Comparison of ENCODE assay signal across 12 cellular contexts in the genomic region with DNA sequence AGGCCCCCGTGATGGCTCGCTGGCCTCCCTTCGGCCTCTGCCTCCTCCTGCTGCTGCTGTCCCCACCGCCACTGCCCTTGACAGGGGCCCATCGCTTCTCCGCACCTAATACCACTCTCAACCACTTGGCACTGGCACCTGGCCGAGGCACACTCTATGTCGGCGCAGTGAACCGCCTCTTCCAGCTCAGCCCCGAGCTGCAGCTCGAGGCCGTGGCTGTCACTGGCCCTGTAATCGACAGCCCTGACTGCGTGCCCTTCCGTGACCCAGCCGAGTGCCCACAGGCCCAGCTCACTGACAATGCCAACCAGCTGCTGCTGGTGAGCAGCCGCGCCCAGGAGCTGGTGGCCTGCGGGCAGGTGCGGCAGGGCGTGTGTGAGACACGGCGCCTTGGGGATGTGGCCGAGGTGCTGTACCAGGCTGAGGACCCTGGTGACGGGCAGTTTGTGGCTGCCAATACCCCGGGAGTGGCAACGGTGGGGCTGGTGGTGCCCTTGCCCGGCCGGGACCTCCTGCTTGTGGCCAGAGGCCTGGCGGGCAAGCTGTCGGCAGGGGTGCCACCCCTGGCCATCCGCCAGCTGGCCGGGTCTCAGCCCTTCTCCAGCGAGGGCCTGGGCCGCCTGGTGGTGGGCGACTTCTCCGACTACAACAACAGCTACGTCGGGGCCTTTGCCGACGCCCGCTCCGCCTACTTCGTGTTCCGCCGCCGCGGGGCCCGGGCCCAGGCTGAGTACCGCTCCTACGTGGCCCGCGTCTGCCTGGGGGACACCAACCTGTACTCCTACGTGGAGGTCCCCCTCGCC. TPM values are rescaled to one million over a fixed set of nuclear protein-coding genes. Genes with fewer than 3 reads are reported as not detected.
DNase-seq lines count a peak whose midpoint lies in the region; ATAC-seq and TF ChIP-seq lines count a peak whose summit lies in the region.
"Had no signal": no experiment of that assay in that cellular context is flagged by ENCODE, and none has a peak within 500 bp of the region (broad histone marks: within the 10 kb centered on the region; RNA-seq: fewer than 3 reads in every experiment).

No MANE protein-coding gene starts in this region.

- H3K36me3 ChIP-seq in muscle layer of colon (ENCODE audit: insufficient read depth, low read length) (peaks cover 16% of the 10 kb centered on the region), A673 (ENCODE audit: insufficient read depth, low read length, poor library complexity, severe bottlenecking) (no peaks in the 10 kb centered on the region)
- H3K36me3 ChIP-seq: upper lobe of left lung had no signal

- no peak overlapping the region for H3K9ac ChIP-seq in muscle layer of colon (ENCODE audit: low read length)

- H3K4me3 ChIP-seq in muscle layer of colon (ENCODE audit: low read depth in 1 of 2, low read length in 2 of 2) (peak overlapping the region in 1 of 2 donors; percentile 56), A673 (ENCODE audit: low read depth, low read length, poor library complexity, severe bottlenecking) (no peak overlapping the region)

- no TSS peak for BruUV-seq in A673 (replicated peaks; lab: Mats Ljungman, UMichigan)

- H3K27ac ChIP-seq in angular gyrus (ENCODE audit: low read depth, low read length) (peak overlapping the region; percentile 92), muscle layer of colon (ENCODE audit: low read depth, low read length) (peak overlapping the region; percentile 35), A673 (ENCODE audit: low read depth, low read length, poor library complexity, severe bottlenecking) (no peak overlapping the region)
- H3K27ac ChIP-seq: foreskin keratinocyte had no signal

- H3K4me1 ChIP-seq in muscle layer of colon (ENCODE audit: insufficient read depth, low read length), result no peaks in the 10 kb centered on the region
- no peaks in the 10 kb centered on the region for H3K4me1 ChIP-seq in A673 (ENCODE audit: insufficient read depth, low read length, poor library complexity, severe bottlenecking)
- H3K4me1 ChIP-seq: foreskin keratinocyte had no signal

- intact Hi-C loops in A673 (cut with micrococcal nuclease; ENCODE audit: unreplicated experiment), result no loop called here

- POLR2A ChIA-PET in A673 (lab: Charles Lee; ENCODE audit: low non-redundant PET), result no interaction called here

- H3K9me3 ChIP-seq in muscle layer of colon (ENCODE audit: low read length), result no peaks in the 10 kb centered on the region
- no peaks in the 10 kb centered on the region for H3K9me3 ChIP-seq in A673 (ENCODE audit: low read depth, low read length, poor library complexity, severe bottlenecking)
- H3K9me3 ChIP-seq: upper lobe of left lung had no signal

- CTCF ChIA-PET in A673 (lab: Charles Lee), result no interaction called here

- TF ChIP-seq CTCF in A673 (conservative IDR thresholded peaks at IDR 0.05; ENCODE audit: low read depth, low read length), result no peak

- in situ Hi-C loops in G401 (cut with HindIII; ENCODE audit: low sequenced_read_pairs), result no loop called here

- DNase-seq in 8988T (peak; percentile 14), G401 (ENCODE audit: low spot score) (peak; percentile 33), A673 (ENCODE audit: low spot score) (no peak), cerebellar nuclear complex (lab: John Stamatoyannopoulos, UW) (no peak), NCI-H1694 treated with DMSO at 0.1 percent for 48 hours (lab: John Stamatoyannopoulos, UW) (no peak)
- DNase-seq: Karpas-422 had no signal

- ATAC-seq in GM18861 (IDR thresholded peaks at IDR 0.05; ENCODE audit: unreplicated experiment), result no peak

- H3K27me3 ChIP-seq in muscle layer of colon (ENCODE audit: control insufficient read depth in 1 of 2, insufficient read depth in 2 of 2, low read length in 2 of 2) (peaks cover 0 to 17% of the 10 kb centered on the region in 2 donors), A673 (replicated peaks; ENCODE audit: insufficient read depth, low read depth, low read length, poor library complexity) (no peaks in the 10 kb centered on the region)
- H3K27me3 ChIP-seq: foreskin keratinocyte, upper lobe of left lung had no signal

RNA-seq across cellular contexts. Expression of a gene that starts 3.0 kb away (rescaled TPM):
- 1.5 TPM in 1 of 2 replicates, not detected in the other for total RNA-seq in G401 (2014; rRNA removed; shearing (Covaris generic))
- 0.59 TPM in 1 of 2 replicates, not detected in the other for total RNA-seq in A673 (2021)

RNA-seq across cellular contexts. Expression of a gene that starts 13.8 kb away (rescaled TPM):
- total RNA-seq in G401 (2014; rRNA removed; shearing (Covaris generic)), result 0.06 TPM in 1 of 2 replicates, not detected in the other
- not detected in 2 replicates for total RNA-seq in A673 (2021)
- total RNA-seq: activated T-helper 1 cell treated with anti-CD3 and anti-CD28 coated beads, Interleukin-12 subunit alpha, Interleukin-12 subunit beta, Interleukin-2, Interleukin-4 antibody, amounts not matched to agents 30 ng/mL and 10 ng/mL and 1 ng/mL, durations not matched to agents 14 hours and 24 hours and 36 hours had no signal

RNA-seq across cellular contexts. Expression of a gene that starts 27.1 kb away (rescaled TPM):
- total RNA-seq in G401 (2014; rRNA removed; shearing (Covaris generic)), result 55.7 and 71.2 TPM in 2 replicates
- 52.0 and 55.7 TPM in 2 replicates for total RNA-seq in A673 (2021)

RNA-seq across cellular contexts. Expression of a gene that starts 27.4 kb away (rescaled TPM):
- 142 and 157 TPM in 2 replicates for total RNA-seq in G401 (2014; rRNA removed; shearing (Covaris generic))
- total RNA-seq in A673 (2021), result 205 and 214 TPM in 2 replicates

RNA-seq across cellular contexts. Expression of a gene that starts 42.4 kb away (rescaled TPM):
- total RNA-seq in G401 (2014; rRNA removed; shearing (Covaris generic)), result 5.3 and 6.8 TPM in 2 replicates
- 7.8 and 8.0 TPM in 2 replicates for total RNA-seq in A673 (2021)

Comparison
In these comparisons a context has a peak if more than half of its experiments do, and no peak if none do; other contexts are left out.
1. DNase-seq: peak in 8988T (single experiment) and G401 (single experiment); none in A673 (single experiment), cerebellar nuclear complex (0 of 2) and NCI-H1694 treated with DMSO at 0.1 percent for 48 hours (single experiment).